Comparison of ENCODE assay signal across 22 cellular contexts in genomic region chr2:219003979-219004378, GRCh38. TPM values are rescaled to one million over a fixed set of nuclear protein-coding genes. Genes with fewer than 3 reads are reported as not detected.
DNase-seq lines count a peak whose midpoint lies in the region; ATAC-seq and TF ChIP-seq lines count a peak whose summit lies in the region.
"Had no signal": no experiment of that assay in that cellular context is flagged by ENCODE, and none has a peak within 500 bp of the region (broad histone marks: within the 10 kb centered on the region; RNA-seq: fewer than 3 reads in every experiment).

No MANE protein-coding gene starts in this region.

- no peak overlapping the region for H4K8ac ChIP-seq in neuronal stem cell (ENCODE audit: low read depth, low read length)

- H4K20me1 ChIP-seq in GM23338 (replicated peaks; ENCODE audit: insufficient read depth), result peaks cover 4% of the 10 kb centered on the region; the same call in 1 of the 2 replicates

- H3K4me3 Mint-ChIP-seq in CD4-positive, alpha-beta memory T cell, result peak overlapping the region in 5 of 8 donors; percentile 4 to 71 (median 67)
- no peak overlapping the region for H3K4me3 Mint-ChIP-seq in GM23338
- H3K4me3 Mint-ChIP-seq in central memory CD8-positive, alpha-beta T cell, result peak overlapping the region; percentile 2

- H3K18ac ChIP-seq in neuronal stem cell (ENCODE audit: low read length), result peak overlapping the region; percentile 24

- no peak overlapping the region for H2BK12ac ChIP-seq in neuronal stem cell (ENCODE audit: low read length)

- H2BK120ac ChIP-seq in neuronal stem cell (ENCODE audit: low read depth, low read length), result no peak overlapping the region

- peaks cover 49 to 52% of the 10 kb centered on the region in 2 donors for H3K27me3 Mint-ChIP-seq in CD4-positive, alpha-beta memory T cell
- H3K27me3 Mint-ChIP-seq in GM23338 (ENCODE audit: insufficient read depth, low read depth, poor library complexity), result peaks cover 69% of the 10 kb centered on the region
- H3K27me3 Mint-ChIP-seq in central memory CD8-positive, alpha-beta T cell, result peaks cover 90% of the 10 kb centered on the region

- H3K23ac ChIP-seq in neuronal stem cell (ENCODE audit: low read depth, low read length, poor library complexity), result no peak overlapping the region

- no peak overlapping the region for H2BK5ac ChIP-seq in neuronal stem cell (ENCODE audit: low read length)

- ATAC-seq in GM23338 (no peak), HG02981 (IDR thresholded peaks at IDR 0.05; ENCODE audit: unreplicated experiment) (no peak), omental fat pad (ENCODE audit: low FRiP score) (no peak)
- ATAC-seq in central memory CD8-positive, alpha-beta T cell (replicated peaks; ENCODE audit: extremely low read depth, poor library complexity, severe bottlenecking), result no peak
- ATAC-seq: GM12878 had no signal

- no peak overlapping the region for H3K27ac Mint-ChIP-seq in CD4-positive, alpha-beta memory T cell
- no peak overlapping the region for H3K27ac Mint-ChIP-seq in GM23338
- H3K27ac Mint-ChIP-seq in central memory CD8-positive, alpha-beta T cell (ENCODE audit: low read depth), result no peak overlapping the region

- H2AFZ ChIP-seq in GM23338 (no peak overlapping the region), neuronal stem cell (ENCODE audit: low read length) (no peak overlapping the region)

- no peak for DNase-seq in CD4-positive, alpha-beta memory T cell
- no peak for DNase-seq in GM23338 (ENCODE audit: low spot score)
- DNase-seq in central memory CD8-positive, alpha-beta T cell (ENCODE audit: low spot score in 2 of 2), result no peak
- DNase-seq in neuronal stem cell (ENCODE audit: low spot score), result no peak
- no peak for DNase-seq in omental fat pad (ENCODE audit: low spot score)
- no peak for DNase-seq in GDM1 (lab: John Stamatoyannopoulos, UW)
- DNase-seq: AML-193, C1 segment of cervical spinal cord, IMR-90, KG1, MG63, NCI-H1105 treated with DMSO at 0.1 percent for 48 hours, NCI-H146, NCI-H1930, NCI-H2107, NCI-H524, NCI-H774, SK-N-SH had no signal

- H3K4me2 ChIP-seq in GM23338 (peak overlapping the region; percentile 90; the same call in 1 of the 2 replicates), neuronal stem cell (ENCODE audit: insufficient read depth, low read length, poor library complexity, severe bottlenecking) (no peak overlapping the region)

- H3K36me3 Mint-ChIP-seq in CD4-positive, alpha-beta memory T cell, result no peaks in the 10 kb centered on the region
- no peaks in the 10 kb centered on the region; the same call in 2 of the 3 replicates for H3K36me3 Mint-ChIP-seq in GM23338 (ENCODE audit: low read depth)
- peaks cover 3% of the 10 kb centered on the region for H3K36me3 Mint-ChIP-seq in central memory CD8-positive, alpha-beta T cell (ENCODE audit: insufficient read depth)

- H3F3A ChIP-seq in GM23338 (replicated peaks; ENCODE audit: low read depth), result 0 out of 2 replicates have a peak, but pooled peaks cover 4% of the 10 kb centered on the region

- H3K14ac ChIP-seq in neuronal stem cell (ENCODE audit: low read length), result no peak overlapping the region

- no peak for TF ChIP-seq CTCF in GM23338 (conservative IDR thresholded peaks at IDR 0.05; ENCODE audit: low read depth in 2 of 2)
- no peak for TF ChIP-seq CTCF in omental fat pad (IDR thresholded peaks at IDR 0.05)

- POLR2A ChIA-PET in CD4-positive, alpha-beta memory T cell (lab: Charles Lee; ENCODE audit: partially characterized antibody), result no interaction called here

- no peaks in the 10 kb centered on the region for H3K79me2 ChIP-seq in GM23338 (replicated peaks; ENCODE audit: insufficient read depth)

- H3K36me3 ChIP-seq in CD4-positive, alpha-beta memory T cell (ENCODE audit: insufficient read depth, low read length), result no peaks in the 10 kb centered on the region
- H3K36me3 ChIP-seq in GM23338 (ENCODE audit: insufficient read depth), result no peaks in the 10 kb centered on the region
- no peaks in the 10 kb centered on the region for H3K36me3 ChIP-seq in neuronal stem cell (replicated peaks in 1 of 2; ENCODE audit: control insufficient read depth in 2 of 2, insufficient read depth in 2 of 2, low read length in 2 of 2)
- H3K36me3 ChIP-seq: MG63 had no signal

- H3K27ac ChIP-seq in CD4-positive, alpha-beta memory T cell (ENCODE audit: low read depth, low read length), result no peak overlapping the region
- H3K27ac ChIP-seq in GM23338 (ENCODE audit: low read depth) (no peak overlapping the region), neuronal stem cell (replicated peaks; ENCODE audit: low read length) (no peak overlapping the region)
- H3K27ac ChIP-seq: A549 had no signal

- H3K4ac ChIP-seq in neuronal stem cell (ENCODE audit: low read length), result no peak overlapping the region

- peaks cover 6 to 18% (median 10%) of the 10 kb centered on the region in 4 donors for H3K4me1 Mint-ChIP-seq in CD4-positive, alpha-beta memory T cell
- H3K4me1 Mint-ChIP-seq in GM23338, result peaks cover 20% of the 10 kb centered on the region
- H3K4me1 Mint-ChIP-seq in central memory CD8-positive, alpha-beta T cell, result peaks cover 18% of the 10 kb centered on the region

- CTCF ChIA-PET in CD4-positive, alpha-beta memory T cell (lab: Charles Lee; ENCODE audit: partially characterized antibody), result interaction anchor here (1.0 to 1.4 kb wide), 2 partner anchors 9 to 27 kb away, joined by 3 to 5 read pairs; no protein-coding TSS in a partner anchor

- H3K79me1 ChIP-seq in neuronal stem cell (ENCODE audit: low read depth, low read length), result no peaks in the 10 kb centered on the region

- no CpG with 5 or more reads among the region's 3 CpGs for WGBS in neuronal stem cell (ENCODE audit: extremely low coverage in 2 of 2, insufficient read length in 2 of 2, insufficient replicate concordance in 1 of 2), 2 donors

- H4K91ac ChIP-seq in neuronal stem cell (ENCODE audit: low read depth, low read length, poor library complexity), result no peak overlapping the region

- H3K27me3 ChIP-seq in CD4-positive, alpha-beta memory T cell (ENCODE audit: insufficient read depth, low read length), result peaks cover 41% of the 10 kb centered on the region
- H3K27me3 ChIP-seq in GM23338 (ENCODE audit: insufficient read depth) (peaks cover 86% of the 10 kb centered on the region), neuronal stem cell (ENCODE audit: control insufficient read depth in 3 of 3, insufficient read depth in 3 of 3, low read depth in 1 of 3, low read length in 3 of 3) (peaks cover 30 to 75% (median 70%) of the 10 kb centered on the region in 3 experiments)
- H3K27me3 ChIP-seq: MG63 had no signal

- H3K9ac ChIP-seq in neuronal stem cell (ENCODE audit: low read depth, low read length, poor library complexity), result no peak overlapping the region
- H3K9ac ChIP-seq: SK-N-SH had no signal

- no peak overlapping the region for H3K4me3 ChIP-seq in CD4-positive, alpha-beta memory T cell (ENCODE audit: low read length in 2 of 2)
- H3K4me3 ChIP-seq in GM23338 (no peak overlapping the region), neuronal stem cell (ENCODE audit: low read length in 2 of 2) (peak overlapping the region in 1 of 2 donors; percentile 22)
- H3K4me3 ChIP-seq: GM12878, MG63 had no signal

- no peaks in the 10 kb centered on the region for H3K9me2 ChIP-seq in GM23338 (ENCODE audit: insufficient read depth)
- H3K9me2 ChIP-seq: SK-N-SH had no signal

- intact Hi-C loops in CD4-positive, alpha-beta memory T cell (cut with micrococcal nuclease), result loop anchor here (2.0 kb wide), 2 partner anchors 23 to 151 kb away; no protein-coding TSS in a partner anchor

- H2AK5ac ChIP-seq in neuronal stem cell (ENCODE audit: low read depth, low read length), result peak overlapping the region; percentile 71

- H3K4me1 ChIP-seq in CD4-positive, alpha-beta memory T cell (ENCODE audit: insufficient read depth, low read length), result peaks cover 20% of the 10 kb centered on the region
- H3K4me1 ChIP-seq in GM23338 (ENCODE audit: insufficient read depth), result peaks cover 31% of the 10 kb centered on the region
- peaks cover 9 to 17% of the 10 kb centered on the region in 2 donors for H3K4me1 ChIP-seq in neuronal stem cell (ENCODE audit: control insufficient read depth in 2 of 2, insufficient read depth in 1 of 2, low read depth in 1 of 2, low read length in 2 of 2)

- no peaks in the 10 kb centered on the region for H3K9me3 ChIP-seq in CD4-positive, alpha-beta memory T cell (ENCODE audit: control insufficient read depth in 1 of 2, low read length in 2 of 2)
- peaks cover 0 to 1% of the 10 kb centered on the region in 2 donors for H3K9me3 ChIP-seq in neuronal stem cell (replicated peaks in 1 of 2; ENCODE audit: control insufficient read depth in 2 of 2, insufficient read depth in 1 of 2, low read depth in 1 of 2, low read length in 2 of 2)
- H3K9me3 ChIP-seq: A549, MG63, SK-N-SH had no signal

- no peak overlapping the region for H2BK15ac ChIP-seq in neuronal stem cell (ENCODE audit: low read length)

- H3K9me3 Mint-ChIP-seq in CD4-positive, alpha-beta memory T cell, result peaks cover 0 to 3% (median 0%) of the 10 kb centered on the region in 8 donors
- H3K9me3 Mint-ChIP-seq in GM23338, result peaks cover 2% of the 10 kb centered on the region; the same call in 1 of the 3 replicates
- no peaks in the 10 kb centered on the region for H3K9me3 Mint-ChIP-seq in central memory CD8-positive, alpha-beta T cell

RNA-seq across cellular contexts. Expression of gene CRYBA2, which starts 10.8 kb away (rescaled TPM):
- total RNA-seq in CD4-positive, alpha-beta memory T cell, result not detected
- polyA plus RNA-seq in CD4-positive, alpha-beta memory T cell, result not detected
- not detected in 2 replicates for total RNA-seq in GM23338 (2014; rRNA removed; shearing (Covaris generic))
- not detected in 2 replicates for polyA plus RNA-seq in GM23338 (2016; fragmentation: Nextera tagmentation; extraction: Ambion mirVana)
- not detected for polyA plus RNA-seq in neuronal stem cell (2013, experiment 1 of 2)
- polyA plus RNA-seq in neuronal stem cell (2013, experiment 2 of 2), result not detected
- not detected for total RNA-seq in omental fat pad
- total RNA-seq: GM12878, H4, IMR-90 had no signal
- polyA plus RNA-seq: A549, GM12878, IMR-90, SK-N-SH had no signal

RNA-seq across cellular contexts. Expression of gene FEV, which starts 19.0 kb away (rescaled TPM):
- not detected for total RNA-seq in CD4-positive, alpha-beta memory T cell
- polyA plus RNA-seq in CD4-positive, alpha-beta memory T cell, result not detected
- total RNA-seq in GM23338 (2014; rRNA removed; shearing (Covaris generic)), result not detected in 2 replicates
- polyA plus RNA-seq in GM23338 (2016; fragmentation: Nextera tagmentation; extraction: Ambion mirVana), result not detected in 2 replicates
- not detected for polyA plus RNA-seq in neuronal stem cell (2013, experiment 1 of 2)
- polyA plus RNA-seq in neuronal stem cell (2013, experiment 2 of 2), result not detected
- not detected for total RNA-seq in omental fat pad
- total RNA-seq: GM12878, H4, IMR-90 had no signal
- polyA plus RNA-seq: A549, GM12878, IMR-90 had no signal

RNA-seq across cellular contexts. Expression of gene CFAP65, which starts 37.3 kb away (rescaled TPM):
- total RNA-seq in CD4-positive, alpha-beta memory T cell, result not detected
- not detected for polyA plus RNA-seq in CD4-positive, alpha-beta memory T cell
- 0.23 and 0.38 TPM in 2 replicates for total RNA-seq in GM23338 (2014; rRNA removed; shearing (Covaris generic))
- 0.37 and 0.74 TPM in 2 replicates for polyA plus RNA-seq in GM23338 (2016; fragmentation: Nextera tagmentation; extraction: Ambion mirVana)
- polyA plus RNA-seq in neuronal stem cell (2013, experiment 1 of 2), result 0.26 TPM
- 0.26 TPM for polyA plus RNA-seq in neuronal stem cell (2013, experiment 2 of 2)
- under 1 TPM in 1 of 4 donors, not detected in 3; 0.19 TPM for total RNA-seq in omental fat pad
- total RNA-seq: GM12878, IMR-90 had no signal
- polyA plus RNA-seq: GM12878, IMR-90 had no signal

RNA-seq across cellular contexts. Expression of gene CDK5R2, which starts 44.5 kb away (rescaled TPM):
- total RNA-seq in CD4-positive, alpha-beta memory T cell, result not detected
- polyA plus RNA-seq in CD4-positive, alpha-beta memory T cell, result not detected
- 0.43 and 0.56 TPM in 2 replicates for total RNA-seq in GM23338 (2014; rRNA removed; shearing (Covaris generic))
- 0.19 TPM in 1 of 2 replicates, not detected in the other for polyA plus RNA-seq in GM23338 (2016; fragmentation: Nextera tagmentation; extraction: Ambion mirVana)
- polyA plus RNA-seq in neuronal stem cell (2013, experiment 1 of 2), result 0.10 TPM
- 0.10 TPM for polyA plus RNA-seq in neuronal stem cell (2013, experiment 2 of 2)
- not detected for total RNA-seq in omental fat pad
- total RNA-seq: GM12878, IMR-90 had no signal
- polyA plus RNA-seq: GM12878, IMR-90 had no signal

RNA-seq across cellular contexts. Expression of gene IHH, which starts 56.7 kb away (rescaled TPM):
- total RNA-seq in CD4-positive, alpha-beta memory T cell, result under 1 TPM in 1 of 2 experiments, not detected in 1; 0.17 TPM
- not detected for polyA plus RNA-seq in CD4-positive, alpha-beta memory T cell
- not detected in 2 replicates for total RNA-seq in GM23338 (2014; rRNA removed; shearing (Covaris generic))
- polyA plus RNA-seq in GM23338 (2016; fragmentation: Nextera tagmentation; extraction: Ambion mirVana), result not detected in 2 replicates
- not detected for polyA plus RNA-seq in neuronal stem cell (2013, experiment 1 of 2)
- polyA plus RNA-seq in neuronal stem cell (2013, experiment 2 of 2), result not detected
- under 1 TPM in 1 of 4 donors, not detected in 3; 0.48 TPM for total RNA-seq in omental fat pad
- total RNA-seq: GM12878, H4, IMR-90 had no signal
- polyA plus RNA-seq: IMR-90 had no signal
